Comparison of ENCODE assay signal across 1 cellular context in the genomic region with DNA sequence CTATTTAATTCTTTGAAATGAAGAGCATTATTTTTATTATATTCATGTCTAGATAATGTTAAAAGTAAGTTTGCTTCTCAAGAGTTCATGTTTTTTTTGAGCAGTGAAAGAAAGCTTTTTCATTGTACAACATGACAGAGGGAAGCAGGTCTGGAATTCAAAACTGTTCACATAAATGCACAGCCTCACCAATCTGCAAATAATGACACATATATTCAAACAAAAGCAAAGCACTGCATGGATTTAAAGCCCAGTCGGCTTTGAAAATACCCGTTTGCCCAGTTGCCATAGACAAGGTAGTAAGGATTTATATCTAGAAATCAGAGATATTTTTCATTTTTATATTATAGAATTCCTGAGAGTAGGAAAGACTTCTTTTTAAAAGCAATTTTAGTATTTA.
TF ChIP-seq lines count a peak whose summit lies in the region.

No MANE protein-coding gene starts in this region.

TF ChIP-seq in HepG2, 621 proteins besides CTCF, POLR2A, EP300 and RAD21 (continues in another document):
- TF ChIP-seq PRPF4 (IDR thresholded peaks at IDR 0.05; ENCODE audit: low read depth, low read length, poor library complexity, severe bottlenecking), result no peak
- TF ChIP-seq, protein P1, sequence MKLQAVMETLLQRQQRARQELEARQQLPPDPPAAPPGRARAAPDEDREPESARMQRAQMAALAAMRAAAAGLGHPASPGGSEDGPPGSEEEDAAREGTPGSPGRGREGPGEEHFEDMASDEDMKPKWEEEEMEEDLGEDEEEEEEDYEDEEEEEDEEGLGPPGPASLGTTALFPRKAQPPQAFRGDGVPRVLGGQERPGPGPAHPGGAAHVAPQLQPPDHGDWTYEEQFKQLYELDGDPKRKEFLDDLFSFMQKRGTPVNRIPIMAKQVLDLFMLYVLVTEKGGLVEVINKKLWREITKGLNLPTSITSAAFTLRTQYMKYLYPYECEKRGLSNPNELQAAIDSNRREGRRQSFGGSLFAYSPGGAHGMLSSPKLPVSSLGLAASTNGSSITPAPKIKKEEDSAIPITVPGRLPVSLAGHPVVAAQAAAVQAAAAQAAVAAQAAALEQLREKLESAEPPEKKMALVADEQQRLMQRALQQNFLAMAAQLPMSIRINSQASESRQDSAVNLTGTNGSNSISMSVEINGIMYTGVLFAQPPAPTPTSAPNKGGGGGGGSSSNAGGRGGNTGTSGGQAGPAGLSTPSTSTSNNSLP (IDR thresholded peaks at IDR 0.05; ENCODE audit: low read depth, low read length), result peak; percentile 65; the same call in 1 of the 2 replicates
- TF ChIP-seq, protein P2, sequence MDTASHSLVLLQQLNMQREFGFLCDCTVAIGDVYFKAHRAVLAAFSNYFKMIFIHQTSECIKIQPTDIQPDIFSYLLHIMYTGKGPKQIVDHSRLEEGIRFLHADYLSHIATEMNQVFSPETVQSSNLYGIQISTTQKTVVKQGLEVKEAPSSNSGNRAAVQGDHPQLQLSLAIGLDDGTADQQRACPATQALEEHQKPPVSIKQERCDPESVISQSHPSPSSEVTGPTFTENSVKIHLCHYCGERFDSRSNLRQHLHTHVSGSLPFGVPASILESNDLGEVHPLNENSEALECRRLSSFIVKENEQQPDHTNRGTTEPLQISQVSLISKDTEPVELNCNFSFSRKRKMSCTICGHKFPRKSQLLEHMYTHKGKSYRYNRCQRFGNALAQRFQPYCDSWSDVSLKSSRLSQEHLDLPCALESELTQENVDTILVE (CRISPR knock-in tag; IDR thresholded peaks at IDR 0.05), result no peak
- TF ChIP-seq, protein P3, sequence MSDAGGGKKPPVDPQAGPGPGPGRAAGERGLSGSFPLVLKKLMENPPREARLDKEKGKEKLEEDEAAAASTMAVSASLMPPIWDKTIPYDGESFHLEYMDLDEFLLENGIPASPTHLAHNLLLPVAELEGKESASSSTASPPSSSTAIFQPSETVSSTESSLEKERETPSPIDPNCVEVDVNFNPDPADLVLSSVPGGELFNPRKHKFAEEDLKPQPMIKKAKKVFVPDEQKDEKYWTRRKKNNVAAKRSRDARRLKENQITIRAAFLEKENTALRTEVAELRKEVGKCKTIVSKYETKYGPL (CRISPR knock-in tag; IDR thresholded peaks at IDR 0.05), result no peak
- TF ChIP-seq, protein P4, sequence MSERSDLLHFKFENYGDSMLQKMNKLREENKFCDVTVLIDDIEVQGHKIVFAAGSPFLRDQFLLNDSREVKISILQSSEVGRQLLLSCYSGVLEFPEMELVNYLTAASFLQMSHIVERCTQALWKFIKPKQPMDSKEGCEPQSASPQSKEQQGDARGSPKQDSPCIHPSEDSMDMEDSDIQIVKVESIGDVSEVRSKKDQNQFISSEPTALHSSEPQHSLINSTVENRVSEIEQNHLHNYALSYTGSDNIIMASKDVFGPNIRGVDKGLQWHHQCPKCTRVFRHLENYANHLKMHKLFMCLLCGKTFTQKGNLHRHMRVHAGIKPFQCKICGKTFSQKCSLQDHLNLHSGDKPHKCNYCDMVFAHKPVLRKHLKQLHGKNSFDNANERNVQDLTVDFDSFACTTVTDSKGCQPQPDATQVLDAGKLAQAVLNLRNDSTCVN (CRISPR knock-in tag; IDR thresholded peaks at IDR 0.05; ENCODE audit: borderline replicate concordance), result no peak
- TF ChIP-seq ZNF776 (CRISPR knock-in tag; IDR thresholded peaks at IDR 0.05), result no peak
- peak; percentile 6; the same call in 1 of the 2 replicates for TF ChIP-seq FOXA3 (CRISPR knock-in tag; IDR thresholded peaks at IDR 0.05)
- TF ChIP-seq SAP130 (CRISPR knock-in tag; IDR thresholded peaks at IDR 0.05; ENCODE audit: low read depth), result peak; percentile 9; the same call in 1 of the 2 replicates
- no peak for TF ChIP-seq ZFAT (CRISPR knock-in tag; conservative IDR thresholded peaks at IDR 0.05)
- TF ChIP-seq, protein P5, sequence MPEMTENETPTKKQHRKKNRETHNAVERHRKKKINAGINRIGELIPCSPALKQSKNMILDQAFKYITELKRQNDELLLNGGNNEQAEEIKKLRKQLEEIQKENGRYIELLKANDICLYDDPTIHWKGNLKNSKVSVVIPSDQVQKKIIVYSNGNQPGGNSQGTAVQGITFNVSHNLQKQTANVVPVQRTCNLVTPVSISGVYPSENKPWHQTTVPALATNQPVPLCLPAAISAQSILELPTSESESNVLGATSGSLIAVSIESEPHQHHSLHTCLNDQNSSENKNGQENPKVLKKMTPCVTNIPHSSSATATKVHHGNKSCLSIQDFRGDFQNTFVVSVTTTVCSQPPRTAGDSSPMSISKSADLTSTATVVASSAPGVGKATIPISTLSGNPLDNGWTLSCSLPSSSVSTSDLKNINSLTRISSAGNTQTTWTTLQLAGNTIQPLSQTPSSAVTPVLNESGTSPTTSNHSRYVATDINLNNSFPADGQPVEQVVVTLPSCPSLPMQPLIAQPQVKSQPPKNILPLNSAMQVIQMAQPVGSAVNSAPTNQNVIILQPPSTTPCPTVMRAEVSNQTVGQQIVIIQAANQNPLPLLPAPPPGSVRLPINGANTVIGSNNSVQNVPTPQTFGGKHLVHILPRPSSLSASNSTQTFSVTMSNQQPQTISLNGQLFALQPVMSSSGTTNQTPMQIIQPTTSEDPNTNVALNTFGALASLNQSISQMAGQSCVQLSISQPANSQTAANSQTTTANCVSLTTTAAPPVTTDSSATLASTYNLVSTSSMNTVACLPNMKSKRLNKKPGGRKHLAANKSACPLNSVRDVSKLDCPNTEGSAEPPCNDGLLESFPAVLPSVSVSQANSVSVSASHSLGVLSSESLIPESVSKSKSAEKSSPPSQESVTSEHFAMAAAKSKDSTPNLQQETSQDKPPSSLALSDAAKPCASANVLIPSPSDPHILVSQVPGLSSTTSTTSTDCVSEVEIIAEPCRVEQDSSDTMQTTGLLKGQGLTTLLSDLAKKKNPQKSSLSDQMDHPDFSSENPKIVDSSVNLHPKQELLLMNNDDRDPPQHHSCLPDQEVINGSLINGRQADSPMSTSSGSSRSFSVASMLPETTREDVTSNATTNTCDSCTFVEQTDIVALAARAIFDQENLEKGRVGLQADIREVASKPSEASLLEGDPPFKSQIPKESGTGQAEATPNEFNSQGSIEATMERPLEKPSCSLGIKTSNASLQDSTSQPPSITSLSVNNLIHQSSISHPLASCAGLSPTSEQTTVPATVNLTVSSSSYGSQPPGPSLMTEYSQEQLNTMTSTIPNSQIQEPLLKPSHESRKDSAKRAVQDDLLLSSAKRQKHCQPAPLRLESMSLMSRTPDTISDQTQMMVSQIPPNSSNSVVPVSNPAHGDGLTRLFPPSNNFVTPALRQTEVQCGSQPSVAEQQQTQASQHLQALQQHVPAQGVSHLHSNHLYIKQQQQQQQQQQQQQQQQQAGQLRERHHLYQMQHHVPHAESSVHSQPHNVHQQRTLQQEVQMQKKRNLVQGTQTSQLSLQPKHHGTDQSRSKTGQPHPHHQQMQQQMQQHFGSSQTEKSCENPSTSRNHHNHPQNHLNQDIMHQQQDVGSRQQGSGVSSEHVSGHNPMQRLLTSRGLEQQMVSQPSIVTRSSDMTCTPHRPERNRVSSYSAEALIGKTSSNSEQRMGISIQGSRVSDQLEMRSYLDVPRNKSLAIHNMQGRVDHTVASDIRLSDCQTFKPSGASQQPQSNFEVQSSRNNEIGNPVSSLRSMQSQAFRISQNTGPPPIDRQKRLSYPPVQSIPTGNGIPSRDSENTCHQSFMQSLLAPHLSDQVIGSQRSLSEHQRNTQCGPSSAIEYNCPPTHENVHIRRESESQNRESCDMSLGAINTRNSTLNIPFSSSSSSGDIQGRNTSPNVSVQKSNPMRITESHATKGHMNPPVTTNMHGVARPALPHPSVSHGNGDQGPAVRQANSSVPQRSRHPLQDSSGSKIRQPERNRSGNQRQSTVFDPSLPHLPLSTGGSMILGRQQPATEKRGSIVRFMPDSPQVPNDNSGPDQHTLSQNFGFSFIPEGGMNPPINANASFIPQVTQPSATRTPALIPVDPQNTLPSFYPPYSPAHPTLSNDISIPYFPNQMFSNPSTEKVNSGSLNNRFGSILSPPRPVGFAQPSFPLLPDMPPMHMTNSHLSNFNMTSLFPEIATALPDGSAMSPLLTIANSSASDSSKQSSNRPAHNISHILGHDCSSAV (CRISPR knock-in tag; IDR thresholded peaks at IDR 0.05; ENCODE audit: borderline replicate concordance), result no peak
- TF ChIP-seq TCF7 (IDR thresholded peaks at IDR 0.05; ENCODE audit: low read depth), result peak; percentile 10; the same call in 1 of the 2 replicates
- TF ChIP-seq, protein P6, sequence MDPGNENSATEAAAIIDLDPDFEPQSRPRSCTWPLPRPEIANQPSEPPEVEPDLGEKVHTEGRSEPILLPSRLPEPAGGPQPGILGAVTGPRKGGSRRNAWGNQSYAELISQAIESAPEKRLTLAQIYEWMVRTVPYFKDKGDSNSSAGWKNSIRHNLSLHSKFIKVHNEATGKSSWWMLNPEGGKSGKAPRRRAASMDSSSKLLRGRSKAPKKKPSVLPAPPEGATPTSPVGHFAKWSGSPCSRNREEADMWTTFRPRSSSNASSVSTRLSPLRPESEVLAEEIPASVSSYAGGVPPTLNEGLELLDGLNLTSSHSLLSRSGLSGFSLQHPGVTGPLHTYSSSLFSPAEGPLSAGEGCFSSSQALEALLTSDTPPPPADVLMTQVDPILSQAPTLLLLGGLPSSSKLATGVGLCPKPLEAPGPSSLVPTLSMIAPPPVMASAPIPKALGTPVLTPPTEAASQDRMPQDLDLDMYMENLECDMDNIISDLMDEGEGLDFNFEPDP (CRISPR knock-in tag; conservative IDR thresholded peaks at IDR 0.05), result no peak
- peak; percentile 44; the same call in 1 of the 2 replicates for TF ChIP-seq NFIC (IDR thresholded peaks at IDR 0.05; ENCODE audit: low read length)
- TF ChIP-seq, protein P7, sequence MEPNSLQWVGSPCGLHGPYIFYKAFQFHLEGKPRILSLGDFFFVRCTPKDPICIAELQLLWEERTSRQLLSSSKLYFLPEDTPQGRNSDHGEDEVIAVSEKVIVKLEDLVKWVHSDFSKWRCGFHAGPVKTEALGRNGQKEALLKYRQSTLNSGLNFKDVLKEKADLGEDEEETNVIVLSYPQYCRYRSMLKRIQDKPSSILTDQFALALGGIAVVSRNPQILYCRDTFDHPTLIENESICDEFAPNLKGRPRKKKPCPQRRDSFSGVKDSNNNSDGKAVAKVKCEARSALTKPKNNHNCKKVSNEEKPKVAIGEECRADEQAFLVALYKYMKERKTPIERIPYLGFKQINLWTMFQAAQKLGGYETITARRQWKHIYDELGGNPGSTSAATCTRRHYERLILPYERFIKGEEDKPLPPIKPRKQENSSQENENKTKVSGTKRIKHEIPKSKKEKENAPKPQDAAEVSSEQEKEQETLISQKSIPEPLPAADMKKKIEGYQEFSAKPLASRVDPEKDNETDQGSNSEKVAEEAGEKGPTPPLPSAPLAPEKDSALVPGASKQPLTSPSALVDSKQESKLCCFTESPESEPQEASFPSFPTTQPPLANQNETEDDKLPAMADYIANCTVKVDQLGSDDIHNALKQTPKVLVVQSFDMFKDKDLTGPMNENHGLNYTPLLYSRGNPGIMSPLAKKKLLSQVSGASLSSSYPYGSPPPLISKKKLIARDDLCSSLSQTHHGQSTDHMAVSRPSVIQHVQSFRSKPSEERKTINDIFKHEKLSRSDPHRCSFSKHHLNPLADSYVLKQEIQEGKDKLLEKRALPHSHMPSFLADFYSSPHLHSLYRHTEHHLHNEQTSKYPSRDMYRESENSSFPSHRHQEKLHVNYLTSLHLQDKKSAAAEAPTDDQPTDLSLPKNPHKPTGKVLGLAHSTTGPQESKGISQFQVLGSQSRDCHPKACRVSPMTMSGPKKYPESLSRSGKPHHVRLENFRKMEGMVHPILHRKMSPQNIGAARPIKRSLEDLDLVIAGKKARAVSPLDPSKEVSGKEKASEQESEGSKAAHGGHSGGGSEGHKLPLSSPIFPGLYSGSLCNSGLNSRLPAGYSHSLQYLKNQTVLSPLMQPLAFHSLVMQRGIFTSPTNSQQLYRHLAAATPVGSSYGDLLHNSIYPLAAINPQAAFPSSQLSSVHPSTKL (CRISPR knock-in tag; IDR thresholded peaks at IDR 0.05), result peak; percentile 55
- TF ChIP-seq ZNF75D (CRISPR knock-in tag; IDR thresholded peaks at IDR 0.05; ENCODE audit: borderline replicate concordance), result no peak
- no peak for TF ChIP-seq ZNF660 (CRISPR knock-in tag; IDR thresholded peaks at IDR 0.05; ENCODE audit: borderline replicate concordance, low read depth)
- no peak for TF ChIP-seq HOXA7 (CRISPR knock-in tag; IDR thresholded peaks at IDR 0.05)
- no peak for TF ChIP-seq SOX13 (IDR thresholded peaks at IDR 0.05)
- TF ChIP-seq SOX13 (CRISPR knock-in tag; conservative IDR thresholded peaks at IDR 0.05 in 1 of 2, IDR thresholded peaks at IDR 0.05 in 1 of 2), result peak in 1 of 2 experiments; percentile 36; a peak in 1 of 4 replicates
- no peak for TF ChIP-seq ASH2L (IDR thresholded peaks at IDR 0.05; ENCODE audit: insufficient read length, low read depth, low read length)
- peak; percentile 33; the same call in 1 of the 2 replicates for TF ChIP-seq SMARCE1 (IDR thresholded peaks at IDR 0.05; ENCODE audit: borderline replicate concordance)
- no peak for TF ChIP-seq KAT7 (CRISPR knock-in tag; IDR thresholded peaks at IDR 0.05; ENCODE audit: borderline replicate concordance)
- peak; percentile 76 for TF ChIP-seq FOSL2 (CRISPR knock-in tag; IDR thresholded peaks at IDR 0.05)
- TF ChIP-seq, protein P8, sequence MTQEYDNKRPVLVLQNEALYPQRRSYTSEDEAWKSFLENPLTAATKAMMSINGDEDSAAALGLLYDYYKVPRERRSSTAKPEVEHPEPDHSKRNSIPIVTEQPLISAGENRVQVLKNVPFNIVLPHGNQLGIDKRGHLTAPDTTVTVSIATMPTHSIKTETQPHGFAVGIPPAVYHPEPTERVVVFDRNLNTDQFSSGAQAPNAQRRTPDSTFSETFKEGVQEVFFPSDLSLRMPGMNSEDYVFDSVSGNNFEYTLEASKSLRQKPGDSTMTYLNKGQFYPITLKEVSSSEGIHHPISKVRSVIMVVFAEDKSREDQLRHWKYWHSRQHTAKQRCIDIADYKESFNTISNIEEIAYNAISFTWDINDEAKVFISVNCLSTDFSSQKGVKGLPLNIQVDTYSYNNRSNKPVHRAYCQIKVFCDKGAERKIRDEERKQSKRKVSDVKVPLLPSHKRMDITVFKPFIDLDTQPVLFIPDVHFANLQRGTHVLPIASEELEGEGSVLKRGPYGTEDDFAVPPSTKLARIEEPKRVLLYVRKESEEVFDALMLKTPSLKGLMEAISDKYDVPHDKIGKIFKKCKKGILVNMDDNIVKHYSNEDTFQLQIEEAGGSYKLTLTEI (CRISPR knock-in tag; conservative IDR thresholded peaks at IDR 0.05), result no peak
- TF ChIP-seq, protein P9, sequence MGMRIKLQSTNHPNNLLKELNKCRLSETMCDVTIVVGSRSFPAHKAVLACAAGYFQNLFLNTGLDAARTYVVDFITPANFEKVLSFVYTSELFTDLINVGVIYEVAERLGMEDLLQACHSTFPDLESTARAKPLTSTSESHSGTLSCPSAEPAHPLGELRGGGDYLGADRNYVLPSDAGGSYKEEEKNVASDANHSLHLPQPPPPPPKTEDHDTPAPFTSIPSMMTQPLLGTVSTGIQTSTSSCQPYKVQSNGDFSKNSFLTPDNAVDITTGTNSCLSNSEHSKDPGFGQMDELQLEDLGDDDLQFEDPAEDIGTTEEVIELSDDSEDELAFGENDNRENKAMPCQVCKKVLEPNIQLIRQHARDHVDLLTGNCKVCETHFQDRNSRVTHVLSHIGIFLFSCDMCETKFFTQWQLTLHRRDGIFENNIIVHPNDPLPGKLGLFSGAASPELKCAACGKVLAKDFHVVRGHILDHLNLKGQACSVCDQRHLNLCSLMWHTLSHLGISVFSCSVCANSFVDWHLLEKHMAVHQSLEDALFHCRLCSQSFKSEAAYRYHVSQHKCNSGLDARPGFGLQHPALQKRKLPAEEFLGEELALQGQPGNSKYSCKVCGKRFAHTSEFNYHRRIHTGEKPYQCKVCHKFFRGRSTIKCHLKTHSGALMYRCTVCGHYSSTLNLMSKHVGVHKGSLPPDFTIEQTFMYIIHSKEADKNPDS (CRISPR knock-in tag; IDR thresholded peaks at IDR 0.05), result no peak
- TF ChIP-seq SOX5 (CRISPR knock-in tag; IDR thresholded peaks at IDR 0.05; ENCODE audit: borderline replicate concordance), result peak; percentile 29; the same call in 1 of the 2 replicates
- no peak for TF ChIP-seq ARNT2 (CRISPR knock-in tag; IDR thresholded peaks at IDR 0.05; ENCODE audit: low read depth)
- no peak for TF ChIP-seq CHD4 (IDR thresholded peaks at IDR 0.05; ENCODE audit: borderline replicate concordance, low read length)
